In the genomic region with DNA sequence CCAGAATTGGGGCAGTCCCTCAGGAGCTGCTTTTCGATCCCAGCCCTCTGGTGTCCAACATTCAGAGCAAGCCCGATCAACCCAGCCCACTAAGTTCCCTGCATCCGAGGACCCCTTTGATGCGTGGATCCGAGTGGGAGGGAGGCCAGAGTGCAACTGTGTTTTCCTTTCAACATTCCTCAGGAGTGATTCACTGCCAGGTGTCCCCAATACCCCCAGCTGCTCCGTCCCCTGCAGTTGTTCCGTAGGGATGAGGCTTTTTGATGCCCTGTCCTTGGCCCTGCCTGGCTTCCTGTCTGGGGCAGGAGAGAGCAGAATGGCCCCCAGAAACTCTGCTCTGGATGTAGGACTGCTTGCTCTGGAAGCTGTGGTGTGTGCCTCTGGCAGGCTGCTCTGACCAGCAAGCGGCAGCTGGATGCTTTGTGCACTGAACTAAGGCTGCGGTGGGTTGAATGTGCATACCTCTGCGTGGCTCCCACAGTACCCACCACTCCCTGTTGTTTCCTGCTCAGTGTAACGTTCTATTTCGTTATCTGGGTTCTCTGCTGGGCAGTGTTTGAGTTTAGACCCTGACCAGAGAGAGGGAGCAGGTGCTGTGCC, we compare ENCODE assay signal across 14 cellular contexts.
DNase-seq lines count a peak whose midpoint lies in the region; ATAC-seq, FAIRE-seq and TF ChIP-seq lines count a peak whose summit lies in the region.
"Had no signal": no experiment of that assay in that cellular context is flagged by ENCODE, and none has a peak within 500 bp of the region (broad histone marks: within the 10 kb centered on the region; RNA-seq: fewer than 3 reads in every experiment).

No MANE protein-coding gene starts in this region.

- H3K27ac Mint-ChIP-seq in chondrocyte (ENCODE audit: unreplicated experiment), result peak overlapping the region; percentile 96
- no peak overlapping the region for H3K27ac Mint-ChIP-seq in naive thymus-derived CD8-positive, alpha-beta T cell
- H3K27ac Mint-ChIP-seq: activated B cell treated with CpG ODN at 0.5 μM for 24 hours; activated T-cell treated with anti-CD3 and anti-CD28 coated beads, Interleukin-2, amount 50 U/mL, for 72 hours; CD8-positive, alpha-beta memory T cell had no signal

- intact Hi-C loops in left lung (cut with DNase I), result no loop called here

- H3K4me3 ChIP-seq in skeletal muscle tissue (ENCODE audit: low read length in 3 of 3) (peak overlapping the region; percentile 40 to 55 (median 45)), left lung (no peak overlapping the region)

- no peaks in the 10 kb centered on the region for H3K27me3 Mint-ChIP-seq in chondrocyte (ENCODE audit: low read depth)
- peaks cover 3 to 18% (median 12%) of the 10 kb centered on the region in 5 donors for H3K27me3 Mint-ChIP-seq in naive thymus-derived CD8-positive, alpha-beta T cell

- no peaks in the 10 kb centered on the region for H3K36me3 Mint-ChIP-seq in chondrocyte (ENCODE audit: low read depth)
- H3K36me3 Mint-ChIP-seq in naive thymus-derived CD8-positive, alpha-beta T cell, result no peaks in the 10 kb centered on the region
- H3K36me3 Mint-ChIP-seq: CD8-positive, alpha-beta memory T cell had no signal

- DNase-seq in HK-2 (ENCODE audit: unreplicated experiment) (peak; percentile 49), chondrocyte (ENCODE audit: low spot score) (no peak), islet precursor cell (peak; percentile 74), left lung (no peak), frontal cortex (ENCODE audit: low spot score in 2 of 2) (no peak), DMS 273 treated with DMSO at 0.1 percent for 48 hours (lab: John Stamatoyannopoulos, UW) (no peak)
- DNase-seq in naive thymus-derived CD8-positive, alpha-beta T cell, result no peak
- DNase-seq: activated B cell treated with CpG ODN at 0.5 μM for 24 hours; activated T-cell treated with anti-CD3 and anti-CD28 coated beads, Interleukin-2, amount 50 U/mL, for 72 hours; CD8-positive, alpha-beta memory T cell; foreskin keratinocyte; NCI-H226; stimulated activated CD4-positive, alpha-beta T cell treated with anti-CD3 and anti-CD28 coated beads, Interleukin-12 subunit alpha, Interleukin-12 subunit beta, amount 100 ng/mL, for 4 hours had no signal

- FAIRE-seq in frontal cortex (lab: Jason Lieb, UNC), result no peak

- H3K36me3 ChIP-seq in skeletal muscle tissue (ENCODE audit: control insufficient read depth in 3 of 3, insufficient read depth in 3 of 3, low read length in 3 of 3) (no peaks in the 10 kb centered on the region), left lung (no peaks in the 10 kb centered on the region)

- H3K9me3 Mint-ChIP-seq in chondrocyte (ENCODE audit: low read depth), result no peaks in the 10 kb centered on the region
- peaks cover 0 to 7% (median 0%) of the 10 kb centered on the region in 9 donors for H3K9me3 Mint-ChIP-seq in naive thymus-derived CD8-positive, alpha-beta T cell
- H3K9me3 Mint-ChIP-seq: activated B cell treated with CpG ODN at 0.5 μM for 24 hours; activated T-cell treated with anti-CD3 and anti-CD28 coated beads, Interleukin-2, amount 50 U/mL, for 72 hours had no signal

- H3K27ac ChIP-seq in skeletal muscle tissue (ENCODE audit: low read depth, low read length), result peak overlapping the region; percentile 89
- H3K27ac ChIP-seq in left lung, result no peak overlapping the region
- H3K27ac ChIP-seq: foreskin keratinocyte had no signal

- H3K4me3 Mint-ChIP-seq in chondrocyte (ENCODE audit: unreplicated experiment), result peak overlapping the region; percentile 45
- no peak overlapping the region for H3K4me3 Mint-ChIP-seq in naive thymus-derived CD8-positive, alpha-beta T cell
- H3K4me3 Mint-ChIP-seq: activated B cell treated with CpG ODN at 0.5 μM for 24 hours; activated T-cell treated with anti-CD3 and anti-CD28 coated beads, Interleukin-2, amount 50 U/mL, for 72 hours; CD8-positive, alpha-beta memory T cell had no signal

- no peak for TF ChIP-seq CTCF in chondrocyte (IDR thresholded peaks at IDR 0.05)
- no peak for TF ChIP-seq CTCF in left lung (IDR thresholded peaks at IDR 0.05)

- H3K9me3 ChIP-seq in skeletal muscle tissue (ENCODE audit: control insufficient read depth in 3 of 3, low read length in 3 of 3), result no peaks in the 10 kb centered on the region
- H3K9me3 ChIP-seq in left lung, result no peaks in the 10 kb centered on the region

- H3K4me1 ChIP-seq in skeletal muscle tissue (ENCODE audit: control insufficient read depth in 3 of 3, insufficient read depth in 3 of 3, low read length in 3 of 3), result peaks cover 52 to 63% (median 61%) of the 10 kb centered on the region in 3 donors
- H3K4me1 ChIP-seq in left lung, result no peaks in the 10 kb centered on the region
- H3K4me1 ChIP-seq: foreskin keratinocyte had no signal

- H3K27me3 ChIP-seq in skeletal muscle tissue (ENCODE audit: control insufficient read depth in 3 of 3, insufficient read depth in 3 of 3, low read length in 3 of 3) (no peaks in the 10 kb centered on the region), left lung (peaks cover 0 to 22% of the 10 kb centered on the region in 2 donors)

- ATAC-seq in left lung, result no peak
- no peak for ATAC-seq in naive thymus-derived CD8-positive, alpha-beta T cell
- ATAC-seq: activated T-cell treated with anti-CD3 and anti-CD28 coated beads, Interleukin-2, amount 50 U/mL, for 72 hours; foreskin keratinocyte had no signal

- H3K4me1 Mint-ChIP-seq in chondrocyte (ENCODE audit: low read depth), result peaks cover 72% of the 10 kb centered on the region
- no peaks in the 10 kb centered on the region for H3K4me1 Mint-ChIP-seq in naive thymus-derived CD8-positive, alpha-beta T cell
- H3K4me1 Mint-ChIP-seq: activated B cell treated with CpG ODN at 0.5 μM for 24 hours; CD8-positive, alpha-beta memory T cell had no signal

- peak overlapping the region; percentile 44 to 86 (median 57) for H3K9ac ChIP-seq in skeletal muscle tissue (ENCODE audit: low read depth in 1 of 3, low read length in 3 of 3)

- POLR2A ChIA-PET in naive thymus-derived CD8-positive, alpha-beta T cell (lab: Charles Lee), result no interaction called here

Comparison
In these comparisons a context has a peak if more than half of its experiments do, and no peak if none do; other contexts are left out.
1. DNase-seq: peak in HK-2 (single experiment) and islet precursor cell (single experiment); none in chondrocyte (single experiment), left lung (0 of 2), frontal cortex (0 of 2), DMS 273 treated with DMSO at 0.1 percent for 48 hours (single experiment) and naive thymus-derived CD8-positive, alpha-beta T cell (0 of 10).
2. H3K4me3 ChIP-seq: peak in skeletal muscle tissue (3 of 3); none in left lung (0 of 2).